26 cellular contexts compared by ENCODE assay signal in genomic region chr10:128723631-128724205, GRCh38.
"Had no signal": no experiment of that assay in that cellular context is flagged by ENCODE, and none has a peak within 500 bp of the region (broad histone marks: within the 10 kb centered on the region; RNA-seq: fewer than 3 reads in every experiment).

No MANE protein-coding gene starts in this region.

- H3K27ac Mint-ChIP-seq: activated B cell treated with CpG ODN at 0.5 μM for 24 hours; activated naive CD4-positive, alpha-beta T cell treated with anti-CD3 and anti-CD28 coated beads, Interleukin-2, amount 50 U/mL, for 72 hours; activated T-cell treated with anti-CD3 and anti-CD28 coated beads, Interleukin-2, amount 50 U/mL, for 72 hours; nephron progenitor cell; stimulated activated memory B cell treated with anti-CD40 and anti-IgM and Interleukin-4, amounts not matched to agents 10 μg/mL and 1 μg/mL and 100 μg/mL, for 72 hours had no signal

- DNase-seq: activated B cell treated with CpG ODN at 0.5 μM for 24 hours; activated naive CD4-positive, alpha-beta T cell; activated T-cell treated with anti-CD3 and anti-CD28 coated beads for 4 hours; activated T-cell treated with anti-CD3 and anti-CD28 coated beads, Interleukin-2, amount 50 U/mL, for 72 hours; dermis blood vessel endothelial cell; effector CD4-positive, alpha-beta T cell; esophagus squamous epithelium; foreskin melanocyte; left ventricle myocardium superior; nephron progenitor cell; ovary; retina; sigmoid colon; small intestine; stimulated activated CD4-positive, alpha-beta T cell treated with anti-CD3 and anti-CD28 coated beads, Interleukin-4, amount 100 ng/mL, for 4 hours; stimulated activated CD8-positive, alpha-beta memory T cell treated with anti-CD3 and anti-CD28 coated beads, Interleukin-4, amount 100 ng/mL, for 48 hours; stomach; T-helper 2 cell; thyroid gland; upper lobe of right lung had no signal

- H3K4me3 Mint-ChIP-seq: activated B cell treated with CpG ODN at 0.5 μM for 24 hours; activated T-cell treated with anti-CD3 and anti-CD28 coated beads, Interleukin-2, amount 50 U/mL, for 72 hours; central memory CD8-positive, alpha-beta T cell; nephron progenitor cell; stimulated activated memory B cell treated with anti-CD40 and anti-IgM and Interleukin-4, amounts not matched to agents 10 μg/mL and 1 μg/mL and 100 μg/mL, for 72 hours had no signal

- H3K9me3 Mint-ChIP-seq: activated B cell treated with CpG ODN at 0.5 μM for 24 hours; activated T-cell treated with anti-CD3 and anti-CD28 coated beads, Interleukin-2, amount 50 U/mL, for 72 hours; central memory CD8-positive, alpha-beta T cell; nephron progenitor cell; stimulated activated memory B cell treated with anti-CD40 and anti-IgM and Interleukin-4, amounts not matched to agents 10 μg/mL and 1 μg/mL and 100 μg/mL, for 72 hours had no signal

- H3K4me3 ChIP-seq: breast epithelium, esophagus squamous epithelium, ovary, prostate gland, sigmoid colon, stomach, thyroid gland, upper lobe of right lung had no signal

- H3K27me3 ChIP-seq: breast epithelium, esophagus squamous epithelium, ovary, sigmoid colon, thyroid gland, upper lobe of right lung had no signal

- H3K36me3 Mint-ChIP-seq: activated naive CD4-positive, alpha-beta T cell treated with anti-CD3 and anti-CD28 coated beads, Interleukin-2, amount 50 U/mL, for 72 hours; stimulated activated memory B cell treated with anti-CD40 and anti-IgM and Interleukin-4, amounts not matched to agents 10 μg/mL and 1 μg/mL and 100 μg/mL, for 72 hours had no signal

- H3K36me3 ChIP-seq: breast epithelium, esophagus squamous epithelium, ovary, prostate gland, sigmoid colon, stomach, thyroid gland, upper lobe of right lung had no signal

- ATAC-seq: activated naive CD4-positive, alpha-beta T cell treated with anti-CD3 and anti-CD28 coated beads, Interleukin-2, amount 50 U/mL, for 72 hours; activated T-cell treated with anti-CD3 and anti-CD28 coated beads, Interleukin-2, amount 50 U/mL, for 72 hours; left ventricle myocardium superior; stimulated activated memory B cell treated with anti-CD40 and anti-IgM and Interleukin-4, amounts not matched to agents 10 μg/mL and 1 μg/mL and 100 μg/mL, for 72 hours; upper lobe of right lung had no signal

- H3K27ac ChIP-seq: breast epithelium, epithelial cell of prostate, esophagus squamous epithelium, ovary, prostate gland, sigmoid colon, stomach, thyroid gland, upper lobe of right lung had no signal

- H3K27me3 Mint-ChIP-seq: activated B cell treated with CpG ODN at 0.5 μM for 24 hours; central memory CD8-positive, alpha-beta T cell; stimulated activated memory B cell treated with anti-CD40 and anti-IgM and Interleukin-4, amounts not matched to agents 10 μg/mL and 1 μg/mL and 100 μg/mL, for 72 hours had no signal

- H3K4me1 Mint-ChIP-seq: activated B cell treated with CpG ODN at 0.5 μM for 24 hours; central memory CD8-positive, alpha-beta T cell; stimulated activated memory B cell treated with anti-CD40 and anti-IgM and Interleukin-4, amounts not matched to agents 10 μg/mL and 1 μg/mL and 100 μg/mL, for 72 hours had no signal

- H3K9me3 ChIP-seq: breast epithelium, ovary, prostate gland, sigmoid colon, stomach, thyroid gland, upper lobe of right lung had no signal

- H3K4me1 ChIP-seq: breast epithelium, esophagus squamous epithelium, prostate gland, sigmoid colon, stomach, thyroid gland, upper lobe of right lung had no signal
